ENCODE assay signal across 1 cellular context in genomic region chr3:4980229-4981159, GRCh38.
TF ChIP-seq lines count a peak whose summit lies in the region.

No MANE protein-coding gene starts in this region.

TF ChIP-seq in K562, 482 proteins besides CTCF, POLR2A, EP300 and RAD21 (continued from another document and continues in another):
- TF ChIP-seq ETS2 (tag; IDR thresholded peaks at IDR 0.05; ENCODE audit: borderline replicate concordance, poor library complexity, severe bottlenecking) (no peak), BDP1 (IDR thresholded peaks at IDR 0.05; ENCODE audit: insufficient read depth, insufficient read length) (no peak), NFATC3 (IDR thresholded peaks at IDR 0.05) (peak; percentile 73; the same call in 1 of the 2 replicates), PRDM10 (IDR thresholded peaks at IDR 0.05; ENCODE audit: partially characterized antibody) (no peak), IRF2 (CRISPR knock-in tag; IDR thresholded peaks at IDR 0.05) (no peak), MXI1 (IDR thresholded peaks at IDR 0.05; ENCODE audit: low read depth, low read length) (no peak), TGIF2 (CRISPR knock-in tag; IDR thresholded peaks at IDR 0.05) (no peak), ZNF668 (CRISPR knock-in tag; IDR thresholded peaks at IDR 0.05) (no peak), ZNF280A (IDR thresholded peaks at IDR 0.05; ENCODE audit: low read depth, partially characterized antibody) (no peak), NEUROD1 (IDR thresholded peaks at IDR 0.05; ENCODE audit: borderline replicate concordance, low read depth, low read length, partially characterized antibody) (peak; percentile 86), RREB1 (CRISPR knock-in tag; IDR thresholded peaks at IDR 0.05) (peak; percentile 81), REST (CRISPR knock-in tag; IDR thresholded peaks at IDR 0.05; ENCODE audit: low read depth) (0 out of 2 replicates have a peak, but pooled peaks have one; percentile 39), XRCC5 (IDR thresholded peaks at IDR 0.05; ENCODE audit: low read depth, low read length) (peak; percentile 99), ZBTB34 (CRISPR knock-in tag; IDR thresholded peaks at IDR 0.05) (peak; percentile 73; the same call in 1 of the 2 replicates), ZNF134 (CRISPR knock-in tag; conservative IDR thresholded peaks at IDR 0.05) (no peak; the same call in 1 of the 2 replicates), PCBP2 (IDR thresholded peaks at IDR 0.05; ENCODE audit: low read depth, low read length, poor library complexity, severe bottlenecking) (no peak), BACH1 (tag; IDR thresholded peaks at IDR 0.05) (no peak), GATA2 (CRISPR knock-in tag; IDR thresholded peaks at IDR 0.05) (no peak), PTBP1 (IDR thresholded peaks at IDR 0.05; ENCODE audit: low read depth, low read length) (0 out of 2 replicates have a peak, but pooled peaks have one; percentile 39), ZNF3 (CRISPR knock-in tag; IDR thresholded peaks at IDR 0.05) (no peak), ZNF586 (CRISPR knock-in tag; conservative IDR thresholded peaks at IDR 0.05) (no peak), MLX (CRISPR knock-in tag; conservative IDR thresholded peaks at IDR 0.05) (peak in 1 of 2 experiments; percentile 20; a peak in 1 of 4 replicates), ZNF766 (CRISPR knock-in tag; conservative IDR thresholded peaks at IDR 0.05) (no peak), ETV1 (tag; conservative IDR thresholded peaks at IDR 0.05; ENCODE audit: low read depth) (no peak; the same call in 1 of the 2 replicates), TBP (optimal IDR thresholded peaks at IDR 0.05; ENCODE audit: low read depth, low read length) (peak; percentile 72), E2F5 (CRISPR knock-in tag; IDR thresholded peaks at IDR 0.05) (peak; percentile 69; the same call in 1 of the 2 replicates), STAT6 (CRISPR knock-in tag; IDR thresholded peaks at IDR 0.05) (peak; percentile 89; the same call in 1 of the 2 replicates), POLR2AphosphoS5 (IDR thresholded peaks at IDR 0.05; ENCODE audit: control insufficient read depth, insufficient read depth, low read depth, low read length) (peak; percentile 85), CTBP1 (IDR thresholded peaks at IDR 0.05; ENCODE audit: borderline replicate concordance) (peak; percentile 91), USF2 (CRISPR knock-in tag; IDR thresholded peaks at IDR 0.05) (no peak), GTF2A2 (tag; IDR thresholded peaks at IDR 0.05) (no peak), PML (IDR thresholded peaks at IDR 0.05; ENCODE audit: low read length) (no peak), TAF1 (IDR thresholded peaks at IDR 0.05; ENCODE audit: control insufficient read depth, extremely low read depth, insufficient read depth, low read length, severe bottlenecking) (peak; percentile 82), PHB2 (IDR thresholded peaks at IDR 0.05; ENCODE audit: low read depth) (0 out of 2 replicates have a peak, but pooled peaks have one; percentile 23), SMARCC2 (IDR thresholded peaks at IDR 0.05; ENCODE audit: low read depth) (peak; percentile 53; the same call in 1 of the 2 replicates), SREBF1 (IDR thresholded peaks at IDR 0.05; ENCODE audit: borderline replicate concordance, low read depth, low read length) (0 out of 2 replicates have a peak, but pooled peaks have one; percentile 60)
